ENCODE assay signal across 12 cellular contexts in genomic region chr2:202221873-202222272, GRCh38. TPM values are rescaled to one million over a fixed set of nuclear protein-coding genes. Genes with fewer than 3 reads are reported as not detected.
A peak's percentile ranks its signal among the peaks of the same experiment; 100 is the strongest.
DNase-seq lines count a peak whose midpoint lies in the region; FAIRE-seq and TF ChIP-seq lines count a peak whose summit lies in the region.
"Had no signal": no experiment of that assay in that cellular context is flagged by ENCODE, and none has a peak within 500 bp of the region (broad histone marks: within the 10 kb centered on the region; RNA-seq: fewer than 3 reads in every experiment).

No MANE protein-coding gene starts in this region.

- CTCF ChIA-PET in GM10248 (lab: Yijun Ruan, JAX), result interaction anchor here (0.9 to 1.4 kb wide), 5 partner anchors 14 to 45 kb away, joined by 3 to 5 read pairs (median 3); no protein-coding TSS in a partner anchor

- no peak for TF ChIP-seq POLR2A in H54 (IDR thresholded peaks at IDR 0.05; ENCODE audit: low read depth, low read length)

- FAIRE-seq in H54 (lab: Jason Lieb, UNC), result peak; percentile 88

- no peak for TF ChIP-seq CTCF in GM10248 (IDR thresholded peaks at IDR 0.05; ENCODE audit: control extremely low read depth, extremely low read depth, low read depth, missing control alignments)

- POLR2A ChIA-PET in GM10248 (lab: Yijun Ruan, JAX), result no interaction called here

- DNase-seq in AG08395 (ENCODE audit: low spot score), result peak; percentile 37
- no peak for DNase-seq in H54 (ENCODE audit: insufficient read length, low spot score)
- DNase-seq in amniotic epithelial cell (ENCODE audit: low read depth), result peak; percentile 60
- peak; percentile 12 for DNase-seq in kidney glomerular epithelial cell (lab: John Stamatoyannopoulos, UW)
- DNase-seq in stimulated activated CD4-positive, alpha-beta T cell treated with anti-CD3 and anti-CD28 coated beads, Interleukin-2, amount 100 ng/mL, for 24 hours, result no peak
- DNase-seq in GM10248 (ENCODE audit: extremely low spot score), result no peak
- DNase-seq in KG1 (lab: John Stamatoyannopoulos, UW), result no peak
- no peak for DNase-seq in ureter (ENCODE audit: low spot score)
- DNase-seq: activated gamma-delta T cell; left lung; NCI-H1048; stimulated activated naive B cell treated with anti-CD40 and anti-IgM and Interleukin-4, amounts not matched to agents 10 μg/mL and 1 μg/mL and 100 μg/mL, for 72 hours had no signal

RNA-seq across cellular contexts. Expression of gene SUMO1, which starts 16.5 kb away (rescaled TPM):
- total RNA-seq in ureter, result 83.7 TPM

RNA-seq across cellular contexts. Expression of gene NOP58, which starts 43.7 kb away (rescaled TPM):
- total RNA-seq in ureter, result 113 TPM

Comparison
In these comparisons a context has a peak if more than half of its experiments do, and no peak if none do; other contexts are left out.
1. DNase-seq: peak in AG08395 (single experiment), amniotic epithelial cell (single experiment) and kidney glomerular epithelial cell (single experiment); none in H54 (single experiment), stimulated activated CD4-positive, alpha-beta T cell treated with anti-CD3 and anti-CD28 coated beads, Interleukin-2, amount 100 ng/mL, for 24 hours (0 of 2), GM10248 (single experiment), KG1 (single experiment) and ureter (single experiment).